ENCODE assay signal across 8 cellular contexts in the genomic region with DNA sequence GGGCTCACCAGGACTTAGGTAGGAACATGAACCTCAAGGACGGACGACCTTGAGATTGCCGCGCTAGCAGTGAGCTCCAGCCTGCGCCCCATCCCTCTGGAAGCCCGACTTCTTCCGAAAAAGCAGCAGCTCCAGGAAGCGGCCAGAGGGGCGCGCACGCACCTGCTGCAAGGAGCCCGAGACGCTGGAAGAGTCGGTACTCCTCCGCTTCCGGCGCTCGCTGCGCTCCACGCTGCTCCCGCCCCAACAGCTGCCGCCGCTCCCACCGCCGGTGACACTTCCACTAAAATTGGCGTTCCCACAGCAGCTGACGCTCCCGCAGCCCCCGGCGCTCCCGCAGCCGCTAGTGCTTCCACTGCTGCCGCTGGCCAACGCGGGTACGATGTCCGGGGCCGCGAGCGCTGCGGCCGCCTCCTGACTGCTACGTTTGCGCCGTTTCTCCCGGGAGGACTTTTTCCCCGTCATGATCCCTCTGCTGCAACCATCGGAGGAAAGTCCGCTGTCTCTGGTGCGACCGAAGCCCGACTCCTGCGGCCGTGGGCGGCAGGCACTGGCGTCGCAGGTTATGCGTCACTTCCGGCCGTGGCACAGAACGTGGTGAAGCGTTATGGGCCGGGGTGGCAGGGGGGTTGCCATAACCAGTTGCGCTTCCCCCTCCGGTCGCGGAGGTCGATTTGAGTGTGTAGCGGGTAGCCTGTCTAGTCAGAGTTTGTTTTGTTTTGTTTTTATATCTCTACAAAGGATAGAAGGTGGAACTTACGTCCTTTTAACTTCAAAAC. TPM values are rescaled to one million over a fixed set of nuclear protein-coding genes. Genes with fewer than 3 reads are reported as not detected.
DNase-seq lines count a peak whose midpoint lies in the region; ATAC-seq lines count a peak whose summit lies in the region.

A gene with protein sequence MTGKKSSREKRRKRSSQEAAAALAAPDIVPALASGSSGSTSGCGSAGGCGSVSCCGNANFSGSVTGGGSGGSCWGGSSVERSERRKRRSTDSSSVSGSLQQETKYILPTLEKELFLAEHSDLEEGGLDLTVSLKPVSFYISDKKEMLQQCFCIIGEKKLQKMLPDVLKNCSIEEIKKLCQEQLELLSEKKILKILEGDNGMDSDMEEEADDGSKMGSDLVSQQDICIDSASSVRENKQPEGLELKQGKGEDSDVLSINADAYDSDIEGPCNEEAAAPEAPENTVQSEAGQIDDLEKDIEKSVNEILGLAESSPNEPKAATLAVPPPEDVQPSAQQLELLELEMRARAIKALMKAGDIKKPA (minus strand): TSS at position 552 of the 779 bp plus-strand sequence. CDS start 87 bp downstream, at position 465.

- peak within 1 kb of the TSS; percentile 85 for H3K27ac ChIP-seq in Karpas-422 (ENCODE audit: low read length)

- H3K36me3 ChIP-seq in Karpas-422 (ENCODE audit: insufficient read depth, low read length): peaks cover 16% of the 10 kb centered on the region

- H3K4me1 Mint-ChIP-seq in activated T-helper 2 cell treated with anti-CD3 and anti-CD28 coated beads, Interferon-gamma antibody, Interleukin-2, Interleukin-4, amounts not matched to agents 10 μg/mL and 5 μg/mL and 100 μg/mL, durations not matched to agents 14 hours and 24 hours and 36 hours (ENCODE audit: low read depth): peaks cover 25% of the 10 kb centered on the region
- H3K4me1 Mint-ChIP-seq in natural killer cell treated with Interleukin-12 subunit alpha and Interleukin-12 subunit beta and Interleukin-15 and Interleukin-18, amount 100 ng/mL, for 72 hours (ENCODE audit: low read depth in 2 of 2): peaks cover 25 to 29% of the 10 kb centered on the region in 2 donors

- H3K79me2 ChIP-seq in Karpas-422 (ENCODE audit: low read length): peaks cover 59% of the 10 kb centered on the region

- H3K27me3 Mint-ChIP-seq in activated T-helper 2 cell treated with anti-CD3 and anti-CD28 coated beads, Interferon-gamma antibody, Interleukin-2, Interleukin-4, amounts not matched to agents 10 μg/mL and 5 μg/mL and 100 μg/mL, durations not matched to agents 14 hours and 24 hours and 36 hours (ENCODE audit: low read depth): no peaks in the 10 kb centered on the region
- no peaks in the 10 kb centered on the region for H3K27me3 Mint-ChIP-seq in natural killer cell treated with Interleukin-12 subunit alpha and Interleukin-12 subunit beta and Interleukin-15 and Interleukin-18, amount 100 ng/mL, for 72 hours

- H3K27ac Mint-ChIP-seq in activated T-helper 2 cell treated with anti-CD3 and anti-CD28 coated beads, Interferon-gamma antibody, Interleukin-2, Interleukin-4, amounts not matched to agents 10 μg/mL and 5 μg/mL and 100 μg/mL, durations not matched to agents 14 hours and 24 hours and 36 hours: peak within 1 kb of the TSS; percentile 99
- H3K27ac Mint-ChIP-seq in natural killer cell treated with Interleukin-12 subunit alpha and Interleukin-12 subunit beta and Interleukin-15 and Interleukin-18, amount 100 ng/mL, for 72 hours: peak within 1 kb of the TSS; percentile 88 to 100

- H3K4me2 ChIP-seq in Karpas-422 (ENCODE audit: low read depth, low read length, poor library complexity, severe bottlenecking): peak within 1 kb of the TSS; percentile 97

- intact Hi-C loops in activated T-helper 2 cell treated with anti-CD3 and anti-CD28 coated beads, Interferon-gamma antibody, Interleukin-2, Interleukin-4, amounts not matched to agents 10 μg/mL and 5 μg/mL and 100 μg/mL, durations not matched to agents 14 hours and 24 hours and 36 hours (cut with micrococcal nuclease): loop anchor here (1.0 kb wide), 2 partner anchors 55 to 64 kb away; a partner anchor contains a TSS

- H3K9ac ChIP-seq in Karpas-422 (ENCODE audit: low read length): peak within 1 kb of the TSS; percentile 95

- peaks cover 44% of the 10 kb centered on the region for H3K4me1 ChIP-seq in Karpas-422 (ENCODE audit: low read length)

- H2AFZ ChIP-seq in Karpas-422 (ENCODE audit: low read length): peak within 1 kb of the TSS; percentile 55; the same call in 1 of the 2 replicates

- peak within 1 kb of the TSS; percentile 96 for H3K4me3 Mint-ChIP-seq in activated T-helper 2 cell treated with anti-CD3 and anti-CD28 coated beads, Interferon-gamma antibody, Interleukin-2, Interleukin-4, amounts not matched to agents 10 μg/mL and 5 μg/mL and 100 μg/mL, durations not matched to agents 14 hours and 24 hours and 36 hours (ENCODE audit: low read depth)
- H3K4me3 Mint-ChIP-seq in natural killer cell treated with Interleukin-12 subunit alpha and Interleukin-12 subunit beta and Interleukin-15 and Interleukin-18, amount 100 ng/mL, for 72 hours: peak within 1 kb of the TSS; percentile 93

- H3K4me3 ChIP-seq in Karpas-422 (ENCODE audit: low read length): peak within 1 kb of the TSS; percentile 91

- H3K27me3 ChIP-seq in Karpas-422 (ENCODE audit: low read length): no peaks in the 10 kb centered on the region

- ATAC-seq in GM21825 (IDR thresholded peaks at IDR 0.05; ENCODE audit: unreplicated experiment): peak; percentile 94
- peak; percentile 96 to 97 for ATAC-seq in natural killer cell treated with Interleukin-12 subunit alpha and Interleukin-12 subunit beta and Interleukin-15 and Interleukin-18, amount 100 ng/mL, for 72 hours
- peak; percentile 96 for ATAC-seq in stimulated activated naive CD8-positive, alpha-beta T cell treated with anti-CD3 and anti-CD28 coated beads, Interleukin-15, Interleukin-2, amounts not matched to agents 100 U/mL and 50 U/mL, for 24 hours

- peaks cover 9% of the 10 kb centered on the region for H3K9me3 Mint-ChIP-seq in activated T-helper 2 cell treated with anti-CD3 and anti-CD28 coated beads, Interferon-gamma antibody, Interleukin-2, Interleukin-4, amounts not matched to agents 10 μg/mL and 5 μg/mL and 100 μg/mL, durations not matched to agents 14 hours and 24 hours and 36 hours
- H3K9me3 Mint-ChIP-seq in natural killer cell treated with Interleukin-12 subunit alpha and Interleukin-12 subunit beta and Interleukin-15 and Interleukin-18, amount 100 ng/mL, for 72 hours: peaks cover 3% of the 10 kb centered on the region

- peak; percentile 98 for DNase-seq in Daoy (ENCODE audit: low read depth)
- DNase-seq in Karpas-422: peak; percentile 98
- DNase-seq in RPMI8226: peak; percentile 95
- DNase-seq in activated T-helper 2 cell treated with anti-CD3 and anti-CD28 coated beads, Interferon-gamma antibody, Interleukin-2, Interleukin-4, amounts not matched to agents 10 μg/mL and 5 μg/mL and 100 μg/mL, durations not matched to agents 14 hours and 24 hours and 36 hours (ENCODE audit: low spot score): peak; percentile 88
- DNase-seq in fibroblast of peridontal ligament (ENCODE audit: extremely low read depth): peak; percentile 87
- peak; percentile 96 for DNase-seq in natural killer cell treated with Interleukin-12 subunit alpha and Interleukin-12 subunit beta and Interleukin-15 and Interleukin-18, amount 100 ng/mL, for 72 hours (ENCODE audit: low spot score)
- DNase-seq in stimulated activated naive CD8-positive, alpha-beta T cell treated with anti-CD3 and anti-CD28 coated beads, Interleukin-15, Interleukin-2, amounts not matched to agents 100 U/mL and 50 U/mL, for 24 hours: peak; percentile 95

- no peaks in the 10 kb centered on the region for H3K9me2 ChIP-seq in Karpas-422 (replicated peaks; ENCODE audit: insufficient read depth, low read length)

- H3K9me3 ChIP-seq in Karpas-422 (ENCODE audit: low read length): no peaks in the 10 kb centered on the region

- peaks cover 3% of the 10 kb centered on the region for H4K20me1 ChIP-seq in Karpas-422 (ENCODE audit: insufficient read depth, low read depth, low read length)

- peaks cover 6% of the 10 kb centered on the region for H3K36me3 Mint-ChIP-seq in activated T-helper 2 cell treated with anti-CD3 and anti-CD28 coated beads, Interferon-gamma antibody, Interleukin-2, Interleukin-4, amounts not matched to agents 10 μg/mL and 5 μg/mL and 100 μg/mL, durations not matched to agents 14 hours and 24 hours and 36 hours (ENCODE audit: low read depth)
- H3K36me3 Mint-ChIP-seq in natural killer cell treated with Interleukin-12 subunit alpha and Interleukin-12 subunit beta and Interleukin-15 and Interleukin-18, amount 100 ng/mL, for 72 hours: peaks cover 12% of the 10 kb centered on the region

RNA-seq across cellular contexts. Expression of the gene that starts here (rescaled TPM):
- 20.2 and 46.1 TPM in 2 replicates for total RNA-seq in Daoy (2014; rRNA removed; shearing (Covaris generic))
- 42.6 and 44.3 TPM in 2 replicates for total RNA-seq in Karpas-422 (2014; rRNA removed; shearing (Covaris generic); ENCODE audit: low replicate concordance)
- 19.4 and 20.7 TPM in 2 replicates for total RNA-seq in activated T-helper 2 cell treated with anti-CD3 and anti-CD28 coated beads, Interferon-gamma antibody, Interleukin-2, Interleukin-4, amounts not matched to agents 10 μg/mL and 5 μg/mL and 100 μg/mL, durations not matched to agents 14 hours and 24 hours and 36 hours
- 10 to 100 TPM; 12.2 to 15.8 TPM for total RNA-seq in natural killer cell treated with Interleukin-12 subunit alpha and Interleukin-12 subunit beta and Interleukin-15 and Interleukin-18, amount 100 ng/mL, for 72 hours

Comparison
In these comparisons a context has a peak if more than half of its experiments do, and no peak if none do; other contexts are left out.
1. Peak in every context shown above with its lines: DNase-seq, ATAC-seq, H3K4me3 ChIP-seq and H3K27ac ChIP-seq.